Comparison of ENCODE assay signal across 26 cellular contexts in the genomic region with DNA sequence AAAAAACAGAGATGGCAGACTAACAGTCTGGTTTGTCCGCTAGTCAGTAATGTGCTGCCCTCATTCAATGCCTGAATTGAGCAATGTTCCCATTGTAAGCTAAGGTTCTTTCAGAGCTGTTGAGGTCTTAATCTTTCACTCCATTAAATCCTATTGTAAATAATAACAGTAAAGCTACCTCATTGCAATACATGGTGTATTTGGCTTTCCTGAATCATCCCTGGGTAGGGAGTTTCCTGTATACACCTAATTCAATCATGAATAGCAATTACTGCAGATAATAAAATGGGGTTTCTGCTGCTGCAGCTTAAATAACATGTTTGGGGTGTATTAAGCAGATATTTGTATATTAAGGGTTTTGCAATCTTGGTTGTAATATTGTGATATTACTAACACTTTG.
"Had no signal": no experiment of that assay in that cellular context is flagged by ENCODE, and none has a peak within 500 bp of the region (broad histone marks: within the 10 kb centered on the region; RNA-seq: fewer than 3 reads in every experiment).

No MANE protein-coding gene starts in this region.

- FAIRE-seq: astrocyte had no signal

- ATAC-seq: activated CD8-positive, alpha-beta T cell treated with anti-CD3 and anti-CD28 coated beads for 36 hours; activated naive CD4-positive, alpha-beta T cell treated with anti-CD3 and anti-CD28 coated beads, Interleukin-2, amount 50 U/mL, for 72 hours; body of pancreas had no signal

- H3K9me3 Mint-ChIP-seq: activated CD8-positive, alpha-beta T cell treated with anti-CD3 and anti-CD28 coated beads for 36 hours; activated naive CD4-positive, alpha-beta T cell treated with anti-CD3 and anti-CD28 coated beads for 36 hours had no signal

- H3K27me3 ChIP-seq: adrenal gland, body of pancreas, breast epithelium had no signal

- H3K27ac ChIP-seq: adrenal gland, body of pancreas, breast epithelium, KMS-11, WERI-Rb-1 had no signal

- DNase-seq: activated CD4-positive, alpha-beta T cell treated with anti-CD3 and anti-CD28 coated beads for 1 hour; activated CD4-positive, alpha-beta T cell treated with anti-CD3 and anti-CD28 coated beads for 48 hours; activated CD4-positive, CD25-positive, alpha-beta regulatory T cell; activated CD8-positive, alpha-beta T cell treated with anti-CD3 and anti-CD28 coated beads for 36 hours; activated gamma-delta T cell treated with Interleukin-2 at 50 U/mL for 16 hours; activated naive CD4-positive, alpha-beta T cell treated with anti-CD3 and anti-CD28 coated beads for 36 hours; activated T-cell treated with anti-CD3 and anti-CD28 coated beads, Interleukin-2, amount 50 U/mL, for 24 hours; adrenal gland; body of pancreas; caudate nucleus; MM.1S; MV-4-11; NCI-H1092; NCI-H1436 treated with DMSO at 0.1 percent for 48 hours; NCI-H1694 treated with DMSO at 0.1 percent for 48 hours; NCI-H2029; NCI-H345; NCI-H524 treated with DMSO at 0.1 percent for 48 hours; NK-92 treated with Interleukin-12 subunit alpha and Interleukin-12 subunit beta, amount 100 ng/mL, for 24 hours; Right ventricle myocardium superior; T1000; WERI-Rb-1 had no signal

- H3K27ac Mint-ChIP-seq: activated CD8-positive, alpha-beta T cell treated with anti-CD3 and anti-CD28 coated beads for 36 hours; activated naive CD4-positive, alpha-beta T cell treated with anti-CD3 and anti-CD28 coated beads for 36 hours; activated naive CD4-positive, alpha-beta T cell treated with anti-CD3 and anti-CD28 coated beads, Interleukin-2, amount 50 U/mL, for 72 hours; activated T-cell treated with anti-CD3 and anti-CD28 coated beads, Interleukin-2, amount 50 U/mL, for 24 hours had no signal

- H3K36me3 Mint-ChIP-seq: activated naive CD4-positive, alpha-beta T cell treated with anti-CD3 and anti-CD28 coated beads, Interleukin-2, amount 50 U/mL, for 72 hours had no signal

- H3K9ac ChIP-seq: KMS-11 had no signal

- H3K4me3 Mint-ChIP-seq: activated CD8-positive, alpha-beta T cell treated with anti-CD3 and anti-CD28 coated beads for 36 hours; activated naive CD4-positive, alpha-beta T cell treated with anti-CD3 and anti-CD28 coated beads for 36 hours; activated T-cell treated with anti-CD3 and anti-CD28 coated beads, Interleukin-2, amount 50 U/mL, for 24 hours had no signal

- H3K4me3 ChIP-seq: adrenal gland, body of pancreas, breast epithelium had no signal

- H3K4me1 ChIP-seq: adrenal gland, body of pancreas, breast epithelium had no signal

- H3K36me3 ChIP-seq: adrenal gland, breast epithelium, WERI-Rb-1 had no signal

- H3K4me2 ChIP-seq: KMS-11 had no signal

- H3K27me3 Mint-ChIP-seq: activated CD8-positive, alpha-beta T cell treated with anti-CD3 and anti-CD28 coated beads for 36 hours; activated T-cell treated with anti-CD3 and anti-CD28 coated beads, Interleukin-2, amount 50 U/mL, for 24 hours had no signal

- H3K9me3 ChIP-seq: adrenal gland, body of pancreas, breast epithelium had no signal
